ENCODE assay signal across 12 cellular contexts in the genomic region with DNA sequence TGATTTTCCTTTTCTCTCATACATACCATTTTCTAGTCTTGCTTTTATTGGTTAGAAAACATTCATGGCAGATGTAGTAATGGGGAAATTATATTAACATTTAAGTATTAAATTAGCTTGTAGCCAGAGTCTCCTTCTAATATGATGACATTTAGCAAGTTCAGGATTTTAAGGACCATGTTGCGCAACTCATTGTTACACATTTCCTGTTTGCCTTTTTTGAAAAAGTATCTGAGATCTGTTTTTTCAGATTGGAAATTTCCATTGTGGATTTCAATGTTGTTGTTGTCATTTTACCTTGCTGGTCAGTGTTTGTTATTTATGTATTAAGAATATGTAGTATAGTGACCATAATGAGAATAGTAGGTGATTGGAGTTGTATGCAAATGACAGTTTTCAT. TPM values are rescaled to one million over a fixed set of nuclear protein-coding genes. Genes with fewer than 3 reads are reported as not detected.
DNase-seq lines count a peak whose midpoint lies in the region; TF ChIP-seq lines count a peak whose summit lies in the region.
"Had no signal": no experiment of that assay in that cellular context is flagged by ENCODE, and none has a peak within 500 bp of the region (broad histone marks: within the 10 kb centered on the region; RNA-seq: fewer than 3 reads in every experiment).

No MANE protein-coding gene starts in this region.

- H3K9me3 Mint-ChIP-seq in MCF 10A (ENCODE audit: unreplicated experiment): no peaks in the 10 kb centered on the region
- H3K9me3 Mint-ChIP-seq: activated CD4-positive, alpha-beta T cell treated with anti-CD3 and anti-CD28 coated beads, Interleukin-2, amount 10 ng/mL, durations not matched to agents 7 days and 5 days had no signal

- H3K27ac ChIP-seq in breast epithelium: no peak overlapping the region

- H3K4me1 Mint-ChIP-seq in MCF 10A (ENCODE audit: insufficient read depth, unreplicated experiment): peaks cover 14% of the 10 kb centered on the region

- DNase-seq in MCF 10A (ENCODE audit: unreplicated experiment) (peak; percentile 62), breast epithelium (ENCODE audit: low spot score in 2 of 2) (no peak), OCI-M1 (lab: John Stamatoyannopoulos, UW) (peak; percentile 75), fibroblast of gingiva (ENCODE audit: low read depth) (peak; percentile 63), superior temporal gyrus (ENCODE audit: extremely low spot score) (peak; percentile 7), HuH-7 (ENCODE audit: low spot score) (no peak), anterior cingulate cortex (lab: John Stamatoyannopoulos, UW) (no peak), COLO829 (ENCODE audit: low spot score) (no peak)
- DNase-seq: activated CD4-positive, alpha-beta T cell treated with anti-CD3 and anti-CD28 coated beads, Interleukin-2, amount 10 ng/mL, durations not matched to agents 7 days and 5 days; activated gamma-delta T cell treated with Interleukin-2 at 50 U/mL for 16 hours; naive B cell had no signal

- no peak for TF ChIP-seq CTCF in MCF 10A (IDR thresholded peaks at IDR 0.05; ENCODE audit: unreplicated experiment)
- TF ChIP-seq CTCF in breast epithelium (IDR thresholded peaks at IDR 0.05): no peak

- H3K4me3 Mint-ChIP-seq in MCF 10A (ENCODE audit: unreplicated experiment): no peak overlapping the region
- H3K4me3 Mint-ChIP-seq: activated CD4-positive, alpha-beta T cell treated with anti-CD3 and anti-CD28 coated beads, Interleukin-2, amount 10 ng/mL, durations not matched to agents 7 days and 5 days; naive B cell had no signal

- no peaks in the 10 kb centered on the region for H3K9me3 ChIP-seq in breast epithelium
- H3K9me3 ChIP-seq: uterus had no signal

- no peak overlapping the region for H3K4me3 ChIP-seq in breast epithelium
- H3K4me3 ChIP-seq: uterus had no signal

- H3K4me1 ChIP-seq in breast epithelium: no peaks in the 10 kb centered on the region
- H3K4me1 ChIP-seq: uterus had no signal

- no TSS peak for BruUV-seq in MCF 10A (replicated peaks; lab: Mats Ljungman, UMichigan)

- no peak overlapping the region for H3K27ac Mint-ChIP-seq in MCF 10A (ENCODE audit: low read depth, unreplicated experiment)
- H3K27ac Mint-ChIP-seq: activated CD4-positive, alpha-beta T cell treated with anti-CD3 and anti-CD28 coated beads, Interleukin-2, amount 10 ng/mL, durations not matched to agents 7 days and 5 days; naive B cell had no signal

- CTCF ChIA-PET in MCF 10A (lab: Yijun Ruan, JAX): interaction anchor here (0.6 to 0.7 kb wide), 2 partner anchors 126 to 307 kb away, joined by 3 to 4 read pairs; no protein-coding TSS in a partner anchor

- TF ChIP-seq POLR2A in breast epithelium (IDR thresholded peaks at IDR 0.05): no peak

- H3K36me3 ChIP-seq in breast epithelium: no peaks in the 10 kb centered on the region
- H3K36me3 ChIP-seq: uterus had no signal

- intact Hi-C loops in MCF 10A (cut with micrococcal nuclease): no loop called here
- intact Hi-C loops in breast epithelium (cut with DNase I; ENCODE audit: low total_unique reads): no loop called here

- H3K27me3 Mint-ChIP-seq in MCF 10A (ENCODE audit: insufficient read depth, unreplicated experiment): no peaks in the 10 kb centered on the region
- H3K27me3 Mint-ChIP-seq: activated CD4-positive, alpha-beta T cell treated with anti-CD3 and anti-CD28 coated beads, Interleukin-2, amount 10 ng/mL, durations not matched to agents 7 days and 5 days; naive B cell had no signal

- peaks cover 13% of the 10 kb centered on the region for H3K36me3 Mint-ChIP-seq in MCF 10A (ENCODE audit: insufficient read depth, unreplicated experiment)

- H3K27me3 ChIP-seq in breast epithelium: no peaks in the 10 kb centered on the region
- H3K27me3 ChIP-seq: uterus had no signal

- POLR2A ChIA-PET in MCF 10A (lab: Yijun Ruan, JAX): interaction anchor here (0.6 to 0.7 kb wide), 2 partner anchors 1016 to 1810 kb away, joined by 3 to 4 read pairs; no protein-coding TSS in a partner anchor

RNA-seq across cellular contexts. Expression of a gene that starts 38.7 kb away (rescaled TPM):
- total RNA-seq in MCF 10A (2022) (11.8 and 13.2 TPM in 2 replicates), breast epithelium (10 to 100 TPM; 13.0 to 27.2 (median 18.0) TPM)

Comparison
In these comparisons a context has a peak if more than half of its experiments do, and no peak if none do; other contexts are left out.
1. DNase-seq: peak in MCF 10A (single experiment), OCI-M1 (single experiment), fibroblast of gingiva (single experiment) and superior temporal gyrus (single experiment); none in breast epithelium (0 of 2), HuH-7 (single experiment), anterior cingulate cortex (0 of 58) and COLO829 (single experiment).